Comparison of ENCODE assay signal across 8 cellular contexts in the genomic region with DNA sequence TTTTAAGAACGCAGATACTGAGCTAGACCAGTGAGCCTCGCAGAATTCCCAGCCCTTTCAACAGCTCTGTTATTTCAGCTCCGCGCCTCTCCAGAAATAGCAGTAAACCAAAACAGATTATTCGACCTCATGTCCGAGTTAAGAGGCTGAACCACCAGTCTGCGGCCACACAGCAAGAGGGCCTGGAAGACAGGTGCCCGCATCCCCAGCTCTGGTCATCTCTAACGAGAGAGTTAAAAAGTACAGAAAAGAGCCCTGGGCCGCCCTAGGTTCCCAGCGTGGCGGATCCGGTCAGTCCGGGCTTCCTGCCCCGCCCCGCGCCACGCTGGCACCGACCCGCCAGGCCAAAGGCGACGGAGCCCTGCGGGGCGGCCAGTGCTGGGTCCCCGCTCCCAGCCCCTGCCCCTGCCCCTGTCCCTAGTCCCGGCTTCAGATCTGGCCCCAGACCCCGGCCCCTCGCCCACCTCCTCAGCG. TPM values are rescaled to one million over a fixed set of nuclear protein-coding genes. Genes with fewer than 3 reads are reported as not detected.
DNase-seq lines count a peak whose midpoint lies in the region; ATAC-seq and TF ChIP-seq lines count a peak whose summit lies in the region.

No MANE protein-coding gene starts in this region.

- DNase-seq in ELR (ENCODE audit: low read depth), result peak; percentile 71
- DNase-seq in activated naive CD4-positive, alpha-beta T cell treated with anti-CD3 and anti-CD28 coated beads for 36 hours, result peak; percentile 38
- DNase-seq in neural progenitor cell (ENCODE audit: low spot score), result peak; percentile 76
- no peak for DNase-seq in NCI-H1694 (lab: John Stamatoyannopoulos, UW)
- DNase-seq in GF-D8 (lab: John Stamatoyannopoulos, UW), result no peak

- 0% methylated on average over 2 to 12 of the region's 29 CpGs for WGBS in gastroesophageal sphincter (ENCODE audit: low coverage in 1 of 2), 2 donors

- H3K4me3 ChIP-seq in gastroesophageal sphincter (peak overlapping the region; percentile 82 to 91), neural progenitor cell (peak overlapping the region; percentile 86)

- intact Hi-C loops in activated naive CD4-positive, alpha-beta T cell treated with anti-CD3 and anti-CD28 coated beads for 36 hours (cut with micrococcal nuclease), result loop anchor here (1.0 to 5.0 kb wide), 6 partner anchors 11 to 883 kb away; partner anchors contain the start of genes HSCB and PITPNB

- no peak for TF ChIP-seq POLR2A in gastroesophageal sphincter (IDR thresholded peaks at IDR 0.05)

- peak overlapping the region; percentile 97 to 100 (median 99) for H3K4me3 Mint-ChIP-seq in IgD-negative memory B cell
- H3K4me3 Mint-ChIP-seq in activated naive CD4-positive, alpha-beta T cell treated with anti-CD3 and anti-CD28 coated beads for 36 hours, result peak overlapping the region; percentile 89
- H3K4me3 Mint-ChIP-seq in neural progenitor cell, result peak overlapping the region; percentile 91

- peak overlapping the region; percentile 91 to 100 (median 99) for H3K27ac Mint-ChIP-seq in IgD-negative memory B cell
- peak overlapping the region; percentile 97 for H3K27ac Mint-ChIP-seq in activated naive CD4-positive, alpha-beta T cell treated with anti-CD3 and anti-CD28 coated beads for 36 hours
- peak overlapping the region; percentile 17 for H3K27ac Mint-ChIP-seq in neural progenitor cell

- H3F3A ChIP-seq in neural progenitor cell (ENCODE audit: low read depth), result peaks cover 43% of the 10 kb centered on the region

- CTCF ChIA-PET in activated naive CD4-positive, alpha-beta T cell treated with anti-CD3 and anti-CD28 coated beads for 36 hours (lab: Charles Lee), result interaction anchor here (1.0 to 1.5 kb wide), 3 partner anchors 13 to 29 kb away, joined by 3 to 5 read pairs (median 5); partner anchors contain the start of gene CCDC117

- no peaks in the 10 kb centered on the region for H3K9me3 ChIP-seq in gastroesophageal sphincter
- no peaks in the 10 kb centered on the region for H3K9me3 ChIP-seq in neural progenitor cell (ENCODE audit: low read depth)

- peaks cover 0 to 66% (median 21%) of the 10 kb centered on the region in 3 donors for H3K4me1 ChIP-seq in gastroesophageal sphincter
- peaks cover 20% of the 10 kb centered on the region for H3K4me1 ChIP-seq in neural progenitor cell

- peaks cover 0 to 32% of the 10 kb centered on the region in 2 donors for H3K36me3 ChIP-seq in gastroesophageal sphincter
- no peaks in the 10 kb centered on the region for H3K36me3 ChIP-seq in neural progenitor cell

- peak overlapping the region; percentile 93 for H2AFZ ChIP-seq in neural progenitor cell (replicated peaks)

- TF ChIP-seq CTCF in gastroesophageal sphincter (IDR thresholded peaks at IDR 0.05) (no peak), neural progenitor cell (IDR thresholded peaks at IDR 0.05) (no peak)

- TF ChIP-seq EP300 in gastroesophageal sphincter (IDR thresholded peaks at IDR 0.05), result no peak

- H3K9ac ChIP-seq in neural progenitor cell, result peak overlapping the region; percentile 97

- H3K27ac ChIP-seq in gastroesophageal sphincter, result peak overlapping the region; percentile 97 to 100 (median 98)
- peak overlapping the region; percentile 95 for H3K27ac ChIP-seq in neural progenitor cell

- peaks cover 35 to 45% (median 37%) of the 10 kb centered on the region in 3 donors for H3K4me1 Mint-ChIP-seq in IgD-negative memory B cell
- peaks cover 47% of the 10 kb centered on the region for H3K4me1 Mint-ChIP-seq in activated naive CD4-positive, alpha-beta T cell treated with anti-CD3 and anti-CD28 coated beads for 36 hours (ENCODE audit: low read depth)
- H3K4me1 Mint-ChIP-seq in neural progenitor cell, result peaks cover 35% of the 10 kb centered on the region

- H3K36me3 Mint-ChIP-seq in IgD-negative memory B cell, result peaks cover 3% of the 10 kb centered on the region
- H3K36me3 Mint-ChIP-seq in activated naive CD4-positive, alpha-beta T cell treated with anti-CD3 and anti-CD28 coated beads for 36 hours (ENCODE audit: low read depth), result peaks cover 45% of the 10 kb centered on the region
- peaks cover 22% of the 10 kb centered on the region for H3K36me3 Mint-ChIP-seq in neural progenitor cell

- H3K9me3 Mint-ChIP-seq in IgD-negative memory B cell (no peaks in the 10 kb centered on the region), neural progenitor cell (no peaks in the 10 kb centered on the region)
- no peaks in the 10 kb centered on the region for H3K9me3 Mint-ChIP-seq in activated naive CD4-positive, alpha-beta T cell treated with anti-CD3 and anti-CD28 coated beads for 36 hours

- peak overlapping the region; percentile 95 for H3K4me2 ChIP-seq in neural progenitor cell

- ATAC-seq in GM21723 (IDR thresholded peaks at IDR 0.05; ENCODE audit: unreplicated experiment) (peak; percentile 37), gastroesophageal sphincter (peak; percentile 76)

- H3K27me3 Mint-ChIP-seq in IgD-negative memory B cell (no peaks in the 10 kb centered on the region), neural progenitor cell (ENCODE audit: insufficient read depth, low read depth) (peaks cover 3% of the 10 kb centered on the region)
- H3K27me3 Mint-ChIP-seq in activated naive CD4-positive, alpha-beta T cell treated with anti-CD3 and anti-CD28 coated beads for 36 hours (ENCODE audit: low read depth), result no peaks in the 10 kb centered on the region

- H3K27me3 ChIP-seq in gastroesophageal sphincter (no peaks in the 10 kb centered on the region), neural progenitor cell (no peaks in the 10 kb centered on the region)

- peaks cover 21% of the 10 kb centered on the region for H4K20me1 ChIP-seq in neural progenitor cell (ENCODE audit: low read depth)

- peaks cover 45% of the 10 kb centered on the region for H3K79me2 ChIP-seq in neural progenitor cell (ENCODE audit: low read depth)

RNA-seq across cellular contexts. Expression of gene XBP1, which starts 0.5 kb away (rescaled TPM):
- polyA plus RNA-seq in IgD-negative memory B cell, result 147 TPM
- 100 to 1,000 TPM; 106 to 108 TPM for total RNA-seq in activated naive CD4-positive, alpha-beta T cell treated with anti-CD3 and anti-CD28 coated beads for 36 hours
- 100 to 1,000 TPM in 2 of 4 donors, 10 to 100 TPM in 2; 55.9 to 129 (median 92.3) TPM for total RNA-seq in gastroesophageal sphincter
- 72.7 and 73.9 TPM in 2 replicates for total RNA-seq in neural progenitor cell (ENCODE audit: low replicate concordance)

RNA-seq across cellular contexts. Expression of gene CCDC117, which starts 27.4 kb away (rescaled TPM):
- polyA plus RNA-seq in IgD-negative memory B cell, result 12.0 TPM
- total RNA-seq in activated naive CD4-positive, alpha-beta T cell treated with anti-CD3 and anti-CD28 coated beads for 36 hours, result 10 to 100 TPM; 28.2 to 28.6 TPM
- total RNA-seq in gastroesophageal sphincter, result 10 to 100 TPM; 23.2 to 34.2 (median 25.7) TPM
- 59.1 and 80.2 TPM in 2 replicates for total RNA-seq in neural progenitor cell (ENCODE audit: low replicate concordance)

RNA-seq across cellular contexts. Expression of gene HSCB, which starts 58.0 kb away (rescaled TPM):
- 24.1 TPM for polyA plus RNA-seq in IgD-negative memory B cell
- 10 to 100 TPM; 12.7 to 13.3 TPM for total RNA-seq in activated naive CD4-positive, alpha-beta T cell treated with anti-CD3 and anti-CD28 coated beads for 36 hours
- total RNA-seq in gastroesophageal sphincter (10 to 100 TPM; 14.0 to 17.1 (median 15.0) TPM), neural progenitor cell (ENCODE audit: low replicate concordance) (19.0 and 29.7 TPM in 2 replicates)

RNA-seq across cellular contexts. Expression of gene CHEK2, which starts 58.3 kb away (rescaled TPM):
- 19.4 TPM for polyA plus RNA-seq in IgD-negative memory B cell
- 10 to 100 TPM; 47.8 to 52.6 TPM for total RNA-seq in activated naive CD4-positive, alpha-beta T cell treated with anti-CD3 and anti-CD28 coated beads for 36 hours
- total RNA-seq in gastroesophageal sphincter (10 to 100 TPM in 1 of 4 donors, 1 to 10 TPM in 3; 3.4 to 11.7 (median 4.8) TPM), neural progenitor cell (ENCODE audit: low replicate concordance) (48.7 and 94.4 TPM in 2 replicates)

Comparison
In these comparisons a context has a peak if more than half of its experiments do, and no peak if none do; other contexts are left out.
1. DNase-seq: peak in ELR (single experiment), activated naive CD4-positive, alpha-beta T cell treated with anti-CD3 and anti-CD28 coated beads for 36 hours (single experiment) and neural progenitor cell (single experiment); none in NCI-H1694 (single experiment) and GF-D8 (single experiment).
2. H3K27ac Mint-ChIP-seq: peak in every context shown above with its lines; median percentile 99 in IgD-negative memory B cell; 97 in activated naive CD4-positive, alpha-beta T cell treated with anti-CD3 and anti-CD28 coated beads for 36 hours; 17 in neural progenitor cell.
3. Peak in every context shown above with its lines, with median percentiles within 50 percentile points of each other: H3K4me3 Mint-ChIP-seq.